ENCODE assay signal across 10 cellular contexts in the genomic region with DNA sequence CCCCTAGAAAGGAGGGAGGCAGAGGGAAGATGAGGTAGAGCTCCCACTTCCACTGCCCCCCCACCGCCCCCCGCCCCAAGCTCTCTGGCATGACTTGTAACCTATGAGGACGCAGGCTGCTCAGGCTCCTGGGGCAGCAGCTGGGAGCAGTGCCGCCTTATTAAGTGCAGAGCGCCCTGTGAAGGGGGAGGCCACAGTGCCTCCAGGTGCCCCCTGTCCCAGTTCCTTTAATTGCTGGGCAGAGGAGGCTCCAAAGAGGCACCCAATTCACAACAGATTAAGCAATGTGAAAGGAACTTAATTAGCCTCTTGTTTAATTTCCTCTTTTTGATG. TPM values are rescaled to one million over a fixed set of nuclear protein-coding genes. Genes with fewer than 3 reads are reported as not detected.
A peak's percentile ranks its signal among the peaks of the same experiment; 100 is the strongest.
DNase-seq lines count a peak whose midpoint lies in the region; ATAC-seq lines count a peak whose summit lies in the region.
"Had no signal": no experiment of that assay in that cellular context is flagged by ENCODE, and none has a peak within 500 bp of the region (broad histone marks: within the 10 kb centered on the region; RNA-seq: fewer than 3 reads in every experiment).

No MANE protein-coding gene starts in this region.

- CTCF ChIA-PET in activated CD8-positive, alpha-beta memory T cell treated with anti-CD3 and anti-CD28 coated beads, Interleukin-2, amount 10 ng/mL, durations not matched to agents 7 days and 5 days (lab: Charles Lee), result interaction anchor here (1.4 to 4.8 kb wide), 6 partner anchors 10 to 122 kb away, joined by 3 to 35 read pairs (median 10); a partner anchor contains a TSS

- no peak for DNase-seq in activated CD8-positive, alpha-beta memory T cell treated with anti-CD3 and anti-CD28 coated beads, Interleukin-2, amount 10 ng/mL, durations not matched to agents 7 days and 5 days
- no peak for DNase-seq in activated CD8-positive, alpha-beta memory T cell treated with anti-CD3 and anti-CD28 coated beads, Interleukin-2, amount 50 U/mL, for 4 hours
- DNase-seq in NCI-H1092 (lab: John Stamatoyannopoulos, UW) (peak; percentile 59), RKO (ENCODE audit: low spot score) (no peak), AG08396 (ENCODE audit: low spot score) (no peak)
- no peak for DNase-seq in activated naive CD8-positive, alpha-beta T cell treated with anti-CD3 and anti-CD28 coated beads for 36 hours
- DNase-seq in stimulated activated naive B cell treated with anti-CD40 and anti-IgM and Interleukin-4, amounts not matched to agents 10 μg/mL and 1 μg/mL and 100 μg/mL, for 72 hours, result no peak
- DNase-seq: activated CD8-positive, alpha-beta memory T cell treated with anti-CD3 and anti-CD28 coated beads, Interleukin-2, amount 50 U/mL, for 48 hours had no signal

- no peak for ATAC-seq in activated CD8-positive, alpha-beta memory T cell treated with anti-CD3 and anti-CD28 coated beads, Interleukin-2, amount 10 ng/mL, durations not matched to agents 7 days and 5 days
- ATAC-seq in stimulated activated naive B cell treated with anti-CD40 and anti-IgM and Interleukin-4, amounts not matched to agents 10 μg/mL and 1 μg/mL and 100 μg/mL, for 72 hours (replicated peaks), result no peak
- ATAC-seq in GM21390 (IDR thresholded peaks at IDR 0.05; ENCODE audit: unreplicated experiment), result no peak

- H3K36me3 Mint-ChIP-seq in activated CD8-positive, alpha-beta memory T cell treated with anti-CD3 and anti-CD28 coated beads, Interleukin-2, amount 10 ng/mL, durations not matched to agents 7 days and 5 days, result peaks cover 23% of the 10 kb centered on the region
- H3K36me3 Mint-ChIP-seq in activated naive CD8-positive, alpha-beta T cell treated with anti-CD3 and anti-CD28 coated beads for 36 hours, result peaks cover 31% of the 10 kb centered on the region
- H3K36me3 Mint-ChIP-seq in stimulated activated naive B cell treated with anti-CD40 and anti-IgM and Interleukin-4, amounts not matched to agents 10 μg/mL and 1 μg/mL and 100 μg/mL, for 72 hours, result peaks cover 33 to 36% of the 10 kb centered on the region in 2 donors

- peaks cover 67% of the 10 kb centered on the region for H3K4me1 Mint-ChIP-seq in activated CD8-positive, alpha-beta memory T cell treated with anti-CD3 and anti-CD28 coated beads, Interleukin-2, amount 10 ng/mL, durations not matched to agents 7 days and 5 days
- peaks cover 69% of the 10 kb centered on the region for H3K4me1 Mint-ChIP-seq in activated naive CD8-positive, alpha-beta T cell treated with anti-CD3 and anti-CD28 coated beads for 36 hours
- peaks cover 70 to 92% of the 10 kb centered on the region in 2 donors for H3K4me1 Mint-ChIP-seq in stimulated activated naive B cell treated with anti-CD40 and anti-IgM and Interleukin-4, amounts not matched to agents 10 μg/mL and 1 μg/mL and 100 μg/mL, for 72 hours

- no peaks in the 10 kb centered on the region for H3K9me3 Mint-ChIP-seq in activated CD8-positive, alpha-beta memory T cell treated with anti-CD3 and anti-CD28 coated beads, Interleukin-2, amount 10 ng/mL, durations not matched to agents 7 days and 5 days (ENCODE audit: low read depth)
- no peaks in the 10 kb centered on the region for H3K9me3 Mint-ChIP-seq in activated naive CD8-positive, alpha-beta T cell treated with anti-CD3 and anti-CD28 coated beads for 36 hours
- H3K9me3 Mint-ChIP-seq in stimulated activated naive B cell treated with anti-CD40 and anti-IgM and Interleukin-4, amounts not matched to agents 10 μg/mL and 1 μg/mL and 100 μg/mL, for 72 hours, result no peaks in the 10 kb centered on the region

- peak overlapping the region; percentile 82 for H3K27ac Mint-ChIP-seq in activated CD8-positive, alpha-beta memory T cell treated with anti-CD3 and anti-CD28 coated beads, Interleukin-2, amount 10 ng/mL, durations not matched to agents 7 days and 5 days
- peak overlapping the region; percentile 85 for H3K27ac Mint-ChIP-seq in activated naive CD8-positive, alpha-beta T cell treated with anti-CD3 and anti-CD28 coated beads for 36 hours
- peak overlapping the region; percentile 95 for H3K27ac Mint-ChIP-seq in stimulated activated naive B cell treated with anti-CD40 and anti-IgM and Interleukin-4, amounts not matched to agents 10 μg/mL and 1 μg/mL and 100 μg/mL, for 72 hours

- no peak overlapping the region for H3K4me3 Mint-ChIP-seq in activated CD8-positive, alpha-beta memory T cell treated with anti-CD3 and anti-CD28 coated beads, Interleukin-2, amount 10 ng/mL, durations not matched to agents 7 days and 5 days
- no peak overlapping the region for H3K4me3 Mint-ChIP-seq in activated naive CD8-positive, alpha-beta T cell treated with anti-CD3 and anti-CD28 coated beads for 36 hours
- peak overlapping the region; percentile 64 to 69 for H3K4me3 Mint-ChIP-seq in stimulated activated naive B cell treated with anti-CD40 and anti-IgM and Interleukin-4, amounts not matched to agents 10 μg/mL and 1 μg/mL and 100 μg/mL, for 72 hours

- H3K27me3 Mint-ChIP-seq in activated CD8-positive, alpha-beta memory T cell treated with anti-CD3 and anti-CD28 coated beads, Interleukin-2, amount 10 ng/mL, durations not matched to agents 7 days and 5 days, result no peaks in the 10 kb centered on the region
- H3K27me3 Mint-ChIP-seq in activated naive CD8-positive, alpha-beta T cell treated with anti-CD3 and anti-CD28 coated beads for 36 hours, result no peaks in the 10 kb centered on the region
- no peaks in the 10 kb centered on the region for H3K27me3 Mint-ChIP-seq in stimulated activated naive B cell treated with anti-CD40 and anti-IgM and Interleukin-4, amounts not matched to agents 10 μg/mL and 1 μg/mL and 100 μg/mL, for 72 hours

RNA-seq across cellular contexts. Expression of a gene that starts 2.9 kb away (rescaled TPM):
- total RNA-seq in activated CD8-positive, alpha-beta memory T cell treated with anti-CD3 and anti-CD28 coated beads, Interleukin-2, amount 10 ng/mL, durations not matched to agents 7 days and 5 days, result not detected
- under 1 TPM in 1 of 2 experiments, not detected in 1; 0.16 TPM for total RNA-seq in activated naive CD8-positive, alpha-beta T cell treated with anti-CD3 and anti-CD28 coated beads for 36 hours
- total RNA-seq: Daoy had no signal

RNA-seq across cellular contexts. Expression of a gene that starts 10.1 kb away (rescaled TPM):
- 10 to 100 TPM; 80.2 to 99.4 TPM for total RNA-seq in activated CD8-positive, alpha-beta memory T cell treated with anti-CD3 and anti-CD28 coated beads, Interleukin-2, amount 10 ng/mL, durations not matched to agents 7 days and 5 days
- 10 to 100 TPM; 53.2 to 54.7 TPM for total RNA-seq in activated naive CD8-positive, alpha-beta T cell treated with anti-CD3 and anti-CD28 coated beads for 36 hours

RNA-seq across cellular contexts. Expression of a gene that starts 33.2 kb away (rescaled TPM):
- 10 to 100 TPM; 24.0 to 24.7 TPM for total RNA-seq in activated CD8-positive, alpha-beta memory T cell treated with anti-CD3 and anti-CD28 coated beads, Interleukin-2, amount 10 ng/mL, durations not matched to agents 7 days and 5 days
- total RNA-seq in activated naive CD8-positive, alpha-beta T cell treated with anti-CD3 and anti-CD28 coated beads for 36 hours, result 10 to 100 TPM; 19.4 to 20.0 TPM

RNA-seq across cellular contexts. Expression of a gene that starts 34.0 kb away (rescaled TPM):
- 100 to 1,000 TPM; 159 to 161 TPM for total RNA-seq in activated CD8-positive, alpha-beta memory T cell treated with anti-CD3 and anti-CD28 coated beads, Interleukin-2, amount 10 ng/mL, durations not matched to agents 7 days and 5 days
- 100 to 1,000 TPM; 135 to 148 TPM for total RNA-seq in activated naive CD8-positive, alpha-beta T cell treated with anti-CD3 and anti-CD28 coated beads for 36 hours

Comparison
In these comparisons a context has a peak if more than half of its experiments do, and no peak if none do; other contexts are left out.
1. H3K4me3 Mint-ChIP-seq: peak in stimulated activated naive B cell treated with anti-CD40 and anti-IgM and Interleukin-4, amounts not matched to agents 10 μg/mL and 1 μg/mL and 100 μg/mL, for 72 hours (2 of 2); none in activated CD8-positive, alpha-beta memory T cell treated with anti-CD3 and anti-CD28 coated beads, Interleukin-2, amount 10 ng/mL, durations not matched to agents 7 days and 5 days (single experiment) and activated naive CD8-positive, alpha-beta T cell treated with anti-CD3 and anti-CD28 coated beads for 36 hours (single experiment).
2. Peak in every context shown above with its lines, with median percentiles within 50 percentile points of each other: H3K27ac Mint-ChIP-seq.